ENCODE assay signal across 8 cellular contexts in the genomic region with DNA sequence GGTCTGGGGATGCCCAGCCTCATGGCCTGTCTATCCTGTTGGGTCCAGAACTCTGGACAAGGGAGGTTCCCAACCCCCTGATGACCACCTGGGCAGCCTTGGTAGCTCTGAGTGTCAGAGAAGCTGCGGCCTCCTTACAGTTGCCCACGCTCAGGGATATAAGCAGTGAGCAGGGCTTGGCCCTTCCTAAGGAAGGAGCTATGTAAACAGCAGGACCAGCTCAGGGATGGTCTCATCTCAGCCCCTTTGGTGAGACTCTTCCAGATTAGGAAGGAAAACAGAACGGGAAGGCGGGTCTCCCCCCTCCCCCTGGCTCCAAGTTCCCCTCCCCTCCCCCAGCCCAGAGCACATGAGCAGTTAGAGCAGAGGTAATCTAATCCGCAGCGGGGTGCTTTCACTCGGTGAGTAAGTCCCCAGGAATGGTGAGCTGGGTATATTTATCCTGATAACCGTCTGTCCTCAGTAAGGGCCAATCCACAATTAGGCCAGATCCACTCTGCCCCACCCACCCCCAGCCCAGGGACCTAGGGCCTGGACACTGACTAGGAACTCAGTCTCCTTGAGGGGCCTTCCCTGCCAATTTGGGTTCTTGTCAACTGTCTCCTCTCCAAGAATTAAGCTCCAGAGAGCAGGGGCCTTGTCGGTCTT. TPM values are rescaled to one million over a fixed set of nuclear protein-coding genes. Genes with fewer than 3 reads are reported as not detected.
DNase-seq lines count a peak whose midpoint lies in the region; ATAC-seq, FAIRE-seq and TF ChIP-seq lines count a peak whose summit lies in the region.

No MANE protein-coding gene starts in this region.

- H3K79me2 ChIP-seq in HCT116 (ENCODE audit: insufficient read depth, low read length) (peaks cover 95% of the 10 kb centered on the region), osteoblast (ENCODE audit: insufficient read depth, low read length) (peaks cover 85% of the 10 kb centered on the region)

- no peak overlapping the region for H2AFZ ChIP-seq in HCT116 (ENCODE audit: low read depth, low read length, poor library complexity, severe bottlenecking)
- no peak overlapping the region for H2AFZ ChIP-seq in osteoblast (ENCODE audit: low read length)

- TF ChIP-seq EP300 in A549 (IDR thresholded peaks at IDR 0.05) = peak; percentile 64 to 67; a peak in 2 of 5 replicates

- peaks cover 8% of the 10 kb centered on the region; the same call in 1 of the 2 replicates for H4K20me1 ChIP-seq in HCT116 (ENCODE audit: insufficient read depth)
- peaks cover 30% of the 10 kb centered on the region for H4K20me1 ChIP-seq in osteoblast (ENCODE audit: insufficient read depth, low read length)

- peaks cover 0 to 17% of the 10 kb centered on the region in 2 experiments; a peak in 1 of 4 replicates for H3K36me3 ChIP-seq in HCT116 (ENCODE audit: control insufficient read depth in 1 of 2, insufficient read depth in 2 of 2, low read length in 2 of 2)
- peaks cover 12% of the 10 kb centered on the region for H3K36me3 ChIP-seq in osteoblast (ENCODE audit: insufficient read depth, low read length)

- peak overlapping the region; percentile 87 for H3K9ac ChIP-seq in HCT116 (ENCODE audit: low read length)

- no peaks in the 10 kb centered on the region for H3K27me3 ChIP-seq in HCT116 (ENCODE audit: insufficient read depth, low read length)
- H3K27me3 ChIP-seq in osteoblast (ENCODE audit: insufficient read depth, low read length) = no peaks in the 10 kb centered on the region

- FAIRE-seq in A549 (lab: Jason Lieb, UNC) = no peak

- intact Hi-C loops in HCT116 (cut with micrococcal nuclease) = loop anchor here (10.0 kb wide), 1 partner anchor 204 kb away; the partner anchor contains the start of gene COX6A1

- H3K4me1 ChIP-seq in A549 (peaks cover 98% of the 10 kb centered on the region), HCT116 (ENCODE audit: control insufficient read depth in 1 of 2, insufficient read depth in 2 of 2, low read length in 2 of 2) (peaks cover 74 to 98% of the 10 kb centered on the region in 2 experiments), osteoblast (ENCODE audit: insufficient read depth, low read length) (peaks cover 83% of the 10 kb centered on the region)

- BruUV-seq in HCT116 (replicated peaks; lab: Mats Ljungman, UMichigan) = no TSS peak

- DNase-seq in A549 (ENCODE audit: low read depth in 1 of 2, low spot score in 1 of 2) (peak; percentile 96 to 97), HCT116 (ENCODE audit: low read depth, low spot score) (peak; percentile 86), fibroblast of the conjunctiva (ENCODE audit: low read depth) (peak; percentile 96), osteoblast (ENCODE audit: insufficient read length, low spot score, missing footprints) (peak; percentile 96), GDM1 (lab: John Stamatoyannopoulos, UW) (no peak), midbrain (lab: John Stamatoyannopoulos, UW) (no peak)

- no peaks in the 10 kb centered on the region for H3K9me3 ChIP-seq in A549
- H3K9me3 ChIP-seq in HCT116 (ENCODE audit: control insufficient read depth in 1 of 2, insufficient read depth in 1 of 2, low read depth in 1 of 2, low read length in 2 of 2) = no peaks in the 10 kb centered on the region
- no peaks in the 10 kb centered on the region for H3K9me3 ChIP-seq in osteoblast (ENCODE audit: low read depth, low read length)

- H3K9me2 ChIP-seq in HCT116 (ENCODE audit: insufficient read depth) = no peaks in the 10 kb centered on the region

- RAD21 ChIA-PET in HCT116 (lab: Charles Lee; ENCODE audit: low non-redundant PET in 1 of 2, low total read pairs in 2 of 2, uncharacterized antibody in 2 of 2, unreplicated experiment in 2 of 2) = interaction anchor here (0.6 to 5.4 kb wide), 8 partner anchors 24 to 106 kb away, joined by 3 to 62 read pairs (median 5); partner anchors contain the start of genes PXN (in 2 of the 2) and RNU4-2 (in 2 of the 2)

- WGBS in A549 (ENCODE audit: missing lambda C conversion rate) = 5% methylated on average over 9 of the region's 9 CpGs

- TF ChIP-seq POLR2A in A549 (IDR thresholded peaks at IDR 0.05; ENCODE audit: low read length) (no peak), HCT116 (IDR thresholded peaks at IDR 0.05; ENCODE audit: borderline replicate concordance, extremely low read depth, insufficient read depth, insufficient read length) (no peak)

- peak overlapping the region; percentile 25; the same call in 1 of the 3 replicates for H3K4me3 ChIP-seq in A549
- H3K4me3 ChIP-seq in HCT116 (replicated peaks in 1 of 2; ENCODE audit: low read depth in 1 of 2, low read length in 2 of 2) = peak overlapping the region; percentile 44 to 58
- peak overlapping the region; percentile 43 for H3K4me3 ChIP-seq in osteoblast (ENCODE audit: insufficient read depth, low read length)

- H3K4me2 ChIP-seq in A549 (peak overlapping the region; percentile 90), HCT116 (ENCODE audit: low read length) (peak overlapping the region; percentile 95), osteoblast (ENCODE audit: insufficient read depth, low read length) (peak overlapping the region; percentile 70)

- H3K27ac ChIP-seq in A549 (peak overlapping the region; percentile 93 to 100), HCT116 (ENCODE audit: low read depth, low read length) (peak overlapping the region; percentile 100), VCaP (peak overlapping the region; percentile 88), osteoblast (ENCODE audit: low read depth, low read length) (peak overlapping the region; percentile 97)

- ATAC-seq in A549 (peak; percentile 59 to 73), HCT116 (peak; percentile 55), GM21619 (IDR thresholded peaks at IDR 0.05; ENCODE audit: unreplicated experiment) (no peak)

- TF ChIP-seq CTCF in A549 (IDR thresholded peaks at IDR 0.05) = no peak
- no peak for TF ChIP-seq CTCF in HCT116 (IDR thresholded peaks at IDR 0.05 in 2 of 3, conservative IDR thresholded peaks at IDR 0.05 in 1 of 3; ENCODE audit: borderline replicate concordance in 1 of 3, insufficient read depth in 1 of 3, low read depth in 2 of 3, low read length in 2 of 3)
- no peak for TF ChIP-seq CTCF in VCaP (conservative IDR thresholded peaks at IDR 0.05)
- no peak for TF ChIP-seq CTCF in osteoblast (IDR thresholded peaks at IDR 0.05; ENCODE audit: extremely low read depth, low read depth, low read length)

- POLR2A ChIA-PET in A549 (lab: Yijun Ruan, JAX) (interaction anchor here (0.5 to 9.0 kb wide), 13 partner anchors 9 to 87 kb away, joined by 3 to 220 read pairs (median 5); partner anchors contain the start of genes PXN, RNU4-1, RNU4-2 and RPLP0), HCT116 (lab: Charles Lee) (interaction anchor here (0.6 to 8.9 kb wide), 15 partner anchors 10 to 273 kb away, joined by 3 to 394 read pairs (median 6); partner anchors contain the start of genes PXN, RNU4-1, RNU4-2 and RPLP0)

- TF ChIP-seq RAD21 in A549 (conservative IDR thresholded peaks at IDR 0.05 in 1 of 2, IDR thresholded peaks at IDR 0.05 in 1 of 2) (peak in 1 of 2 experiments; percentile 15; a peak in 1 of 5 replicates), HCT116 (IDR thresholded peaks at IDR 0.05; ENCODE audit: low read depth) (no peak)

- CTCF ChIA-PET in A549 (lab: Yijun Ruan, JAX) = interaction anchor here (1.2 to 18.0 kb wide), 7 partner anchors 11 to 143 kb away, joined by 3 to 1367 read pairs (median 100); partner anchors contain the start of genes PXN, RNU4-1, RNU4-2 and RPLP0
- CTCF ChIA-PET in HCT116 (lab: Charles Lee) = interaction anchor here (0.6 to 8.1 kb wide), 11 partner anchors 9 to 741 kb away, joined by 3 to 181 read pairs (median 5); partner anchors contain the start of genes PXN, RNU4-1, RNU4-2 and RPLP0

TF ChIP-seq in A549, 52 proteins besides CTCF, POLR2A, EP300 and RAD21 (continues in another document):
- no peak for TF ChIP-seq HDAC2 (IDR thresholded peaks at IDR 0.05)
- TF ChIP-seq CHD4 (IDR thresholded peaks at IDR 0.05; ENCODE audit: borderline replicate concordance) = no peak

TF ChIP-seq in HCT116, 20 proteins besides CTCF, POLR2A, EP300 and RAD21 (continues in another document):
- peak; percentile 29 for TF ChIP-seq YY1 (IDR thresholded peaks at IDR 0.05; ENCODE audit: extremely low read depth, insufficient replicate concordance, low read depth, low read length)
- TF ChIP-seq ATF3 (IDR thresholded peaks at IDR 0.05) = no peak
- TF ChIP-seq POLR2AphosphoS5 (IDR thresholded peaks at IDR 0.05; ENCODE audit: low read depth, low read length) = peak; percentile 51; the same call in 1 of the 2 replicates
- TF ChIP-seq CBX3 (IDR thresholded peaks at IDR 0.05; ENCODE audit: low read depth) = no peak
- peak; percentile 24 for TF ChIP-seq TCF7L2 (IDR thresholded peaks at IDR 0.05; ENCODE audit: borderline replicate concordance, extremely low read depth, insufficient read depth, insufficient read length)

RNA-seq across cellular contexts. Expression of gene RPLP0, which starts 29.5 kb away (rescaled TPM):
- polyA plus RNA-seq in A549 (2011; rRNA removed) = 5,441 and 7,182 TPM in 2 replicates
- 7,109 and 7,241 TPM in 2 replicates for polyA plus RNA-seq in A549 (2012; cell fraction: cytosol; rRNA removed)
- polyA plus RNA-seq in A549 (2012; cell fraction: nucleus; rRNA removed) = 3,292 and 3,609 TPM in 2 replicates
- polyA plus RNA-seq in A549 (2017; fragmentation: RNase III; extraction: RNeasy Plus Mini Kit Qiagen cat#74134 plus additional on column Dnase treatment) = 3,449 to 3,524 TPM (median 3,456 TPM) in 3 replicates
- 4,371 and 5,632 TPM in 2 replicates for polyA minus RNA-seq in A549 (2011; rRNA and poly(A)+ RNA removed)
- 4,123 TPM for total RNA-seq in HCT116 (2021; ENCODE audit: unreplicated experiment)
- 6,734 and 7,674 TPM in 2 replicates for polyA plus RNA-seq in HCT116 (2012)
- 2,042 and 2,075 TPM in 2 replicates for total RNA-seq in osteoblast

RNA-seq across cellular contexts. Expression of gene PXN, which starts 35.1 kb away (rescaled TPM):
- polyA plus RNA-seq in A549 (2011; rRNA removed) = 40.1 and 62.8 TPM in 2 replicates
- polyA plus RNA-seq in A549 (2012; cell fraction: cytosol; rRNA removed) = 67.2 and 97.2 TPM in 2 replicates
- 165 and 170 TPM in 2 replicates for polyA plus RNA-seq in A549 (2012; cell fraction: nucleus; rRNA removed)
- 97.0 to 102 TPM (median 98.6 TPM) in 3 replicates for polyA plus RNA-seq in A549 (2017; fragmentation: RNase III; extraction: RNeasy Plus Mini Kit Qiagen cat#74134 plus additional on column Dnase treatment)
- 44.1 and 64.3 TPM in 2 replicates for polyA minus RNA-seq in A549 (2011; rRNA and poly(A)+ RNA removed)
- 211 TPM for total RNA-seq in HCT116 (2021; ENCODE audit: unreplicated experiment)
- polyA plus RNA-seq in HCT116 (2012) = 161 and 178 TPM in 2 replicates
- total RNA-seq in osteoblast = 41.6 and 46.3 TPM in 2 replicates

RNA-seq across cellular contexts. Expression of gene GCN1, which starts 35.9 kb away (rescaled TPM):
- polyA plus RNA-seq in A549 (2011; rRNA removed) (64.1 and 81.5 TPM in 2 replicates), A549 (2017; fragmentation: RNase III; extraction: RNeasy Plus Mini Kit Qiagen cat#74134 plus additional on column Dnase treatment) (43.2 to 50.8 TPM (median 45.8 TPM) in 3 replicates)
- polyA plus RNA-seq in A549 (2012; cell fraction: cytosol; rRNA removed) = 72.5 and 73.2 TPM in 2 replicates
- polyA plus RNA-seq in A549 (2012; cell fraction: nucleus; rRNA removed) = 193 and 238 TPM in 2 replicates
- polyA minus RNA-seq in A549 (2011; rRNA and poly(A)+ RNA removed) = 224 and 252 TPM in 2 replicates
- total RNA-seq in HCT116 (2021; ENCODE audit: unreplicated experiment) (184 TPM), osteoblast (103 and 143 TPM in 2 replicates)
- polyA plus RNA-seq in HCT116 (2012) = 94.9 and 100 TPM in 2 replicates

Comparison
In these comparisons a context has a peak if more than half of its experiments do, and no peak if none do; other contexts are left out.
1. DNase-seq: peak in A549 (2 of 2), HCT116 (single experiment), fibroblast of the conjunctiva (single experiment) and osteoblast (single experiment); none in GDM1 (single experiment) and midbrain (single experiment).
2. Of the 6 proteins assayed by ChIP-seq in both A549 and HCT116: peak only in A549: MAX; only in HCT116: none; in both: none; in neither: 3; mixed calls (peak in some experiments, not most) for 2.
3. Peak in every context shown above with its lines, with median percentiles within 50 percentile points of each other: H3K27ac ChIP-seq, H3K4me2 ChIP-seq and H3K4me3 ChIP-seq.